Comparison of ENCODE assay signal across 23 cellular contexts in the genomic region with DNA sequence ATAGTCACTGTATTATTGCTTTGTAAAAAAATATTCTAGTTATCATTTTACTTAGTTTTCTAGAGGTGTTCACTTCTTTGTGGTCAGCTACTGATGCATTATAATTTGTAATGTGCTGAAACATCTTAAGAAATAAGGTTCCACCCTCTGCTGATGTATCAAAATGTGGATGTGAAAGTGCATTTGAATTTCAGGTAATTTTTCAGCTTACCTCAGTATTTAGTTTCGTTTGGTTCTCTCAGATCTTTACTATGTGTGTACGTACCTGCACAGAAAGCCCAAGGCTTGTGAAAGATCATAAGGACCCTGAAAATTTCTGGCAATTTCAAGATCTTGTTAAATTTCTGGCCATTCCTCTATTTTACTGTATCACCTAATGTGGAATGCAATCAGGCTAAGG.
"Had no signal": no experiment of that assay in that cellular context is flagged by ENCODE, and none has a peak within 500 bp of the region (broad histone marks: within the 10 kb centered on the region; RNA-seq: fewer than 3 reads in every experiment).

No MANE protein-coding gene starts in this region.

- H3K9ac ChIP-seq: neural progenitor cell had no signal

- DNase-seq: effector CD8-positive, alpha-beta T cell; foreskin melanocyte; heart left ventricle; hippocampal formation; left colon; left ventricle myocardium superior; mesenchymal stem cell; midbrain; nucleus accumbens; ovary; sigmoid colon; stimulated activated CD4-positive, alpha-beta T cell treated with anti-CD3 and anti-CD28 coated beads, Interleukin-2, amount 100 ng/mL, for 24 hours; stimulated activated CD4-positive, alpha-beta T cell treated with anti-CD3 and anti-CD28 coated beads, Interleukin-4, amount 100 ng/mL, for 4 hours; stimulated activated naive CD4-positive, alpha-beta T cell; stomach; substantia nigra; transverse colon had no signal

- H2AFZ ChIP-seq: neural progenitor cell had no signal

- H3K27ac ChIP-seq: heart left ventricle, neural progenitor cell, ovary, right atrium auricular region, sigmoid colon, skin epidermis, stomach, thoracic aorta, transverse colon had no signal

- H3K27me3 ChIP-seq: heart left ventricle, neural progenitor cell, ovary, right atrium auricular region, sigmoid colon, stomach, transverse colon had no signal

- H3K4me2 ChIP-seq: neural progenitor cell had no signal

- H3K27me3 Mint-ChIP-seq: natural killer cell treated with Interleukin-12 subunit alpha and Interleukin-12 subunit beta and Interleukin-15 and Interleukin-18, amount 100 ng/mL, for 72 hours had no signal

- ATAC-seq: heart left ventricle; left colon; left ventricle myocardium superior; natural killer cell treated with Interleukin-12 subunit alpha and Interleukin-12 subunit beta and Interleukin-15 and Interleukin-18, amount 100 ng/mL, for 72 hours had no signal

- H3K9me3 ChIP-seq: ovary, right atrium auricular region, sigmoid colon, thoracic aorta had no signal

- H3K36me3 Mint-ChIP-seq: natural killer cell treated with Interleukin-12 subunit alpha and Interleukin-12 subunit beta and Interleukin-15 and Interleukin-18, amount 100 ng/mL, for 72 hours; neural progenitor cell had no signal

- H3K27ac Mint-ChIP-seq: natural killer cell treated with Interleukin-12 subunit alpha and Interleukin-12 subunit beta and Interleukin-15 and Interleukin-18, amount 100 ng/mL, for 72 hours; neural progenitor cell had no signal

- H3K4me1 ChIP-seq: heart left ventricle, neural progenitor cell, right atrium auricular region, sigmoid colon, stomach, transverse colon had no signal

- H3K4me3 Mint-ChIP-seq: natural killer cell treated with Interleukin-12 subunit alpha and Interleukin-12 subunit beta and Interleukin-15 and Interleukin-18, amount 100 ng/mL, for 72 hours; neural progenitor cell had no signal

- H3K36me3 ChIP-seq: heart left ventricle, neural progenitor cell, ovary, right atrium auricular region, sigmoid colon, stomach, thoracic aorta, transverse colon had no signal

- H3K4me3 ChIP-seq: heart left ventricle, lung, neural progenitor cell, ovary, right atrium auricular region, sigmoid colon, skin epidermis, stomach, thoracic aorta, transverse colon had no signal
